9 cellular contexts compared by ENCODE assay signal in genomic region chr19:17860993-17861360, GRCh38. TPM values are rescaled to one million over a fixed set of nuclear protein-coding genes. Genes with fewer than 3 reads are reported as not detected.
A peak's percentile ranks its signal among the peaks of the same experiment; 100 is the strongest.
DNase-seq lines count a peak whose midpoint lies in the region; ATAC-seq and TF ChIP-seq lines count a peak whose summit lies in the region.
"Had no signal": no experiment of that assay in that cellular context is flagged by ENCODE, and none has a peak within 500 bp of the region (broad histone marks: within the 10 kb centered on the region; RNA-seq: fewer than 3 reads in every experiment).

No MANE protein-coding gene starts in this region.

- no peak for ATAC-seq in activated naive CD8-positive, alpha-beta T cell treated with anti-CD3 and anti-CD28 coated beads, Interleukin-2, amount 10 ng/mL, durations not matched to agents 7 days and 5 days (ENCODE audit: low read depth)
- ATAC-seq in left lung (no peak), left lobe of liver (no peak), GM21576 (IDR thresholded peaks at IDR 0.05; ENCODE audit: unreplicated experiment) (no peak)

- H3K4me1 ChIP-seq in left lung (peaks cover 11 to 47% of the 10 kb centered on the region in 2 donors), thyroid gland (peaks cover 46 to 53% of the 10 kb centered on the region in 2 donors)

- peaks cover 21% of the 10 kb centered on the region for H3K36me3 Mint-ChIP-seq in activated naive CD8-positive, alpha-beta T cell treated with anti-CD3 and anti-CD28 coated beads, Interleukin-2, amount 10 ng/mL, durations not matched to agents 7 days and 5 days

- POLR2A ChIA-PET in activated naive CD8-positive, alpha-beta T cell treated with anti-CD3 and anti-CD28 coated beads, Interleukin-2, amount 10 ng/mL, durations not matched to agents 7 days and 5 days (lab: Charles Lee): interaction anchor here (0.6 to 3.8 kb wide), 6 partner anchors 11 to 363 kb away, joined by 3 to 195 read pairs (median 18); partner anchors contain the start of genes CCDC124, JAK3 and SLC5A5

- no peaks in the 10 kb centered on the region for H3K9me3 ChIP-seq in left lung
- no peaks in the 10 kb centered on the region for H3K9me3 ChIP-seq in thyroid gland

- WGBS in thyroid gland, 2 donors: 50 to 53% methylated on average over 7 of the region's 7 CpGs

- no peaks in the 10 kb centered on the region for H3K9me3 Mint-ChIP-seq in activated naive CD8-positive, alpha-beta T cell treated with anti-CD3 and anti-CD28 coated beads, Interleukin-2, amount 10 ng/mL, durations not matched to agents 7 days and 5 days

- H3K4me3 ChIP-seq in left lung (peak overlapping the region; percentile 98 to 100), thyroid gland (replicated peaks in 1 of 3) (peak overlapping the region in 2 of 3 donors; percentile 80 to 92)

- peak overlapping the region; percentile 91 for H3K27ac Mint-ChIP-seq in activated naive CD8-positive, alpha-beta T cell treated with anti-CD3 and anti-CD28 coated beads, Interleukin-2, amount 10 ng/mL, durations not matched to agents 7 days and 5 days

- H3K4me3 Mint-ChIP-seq in activated naive CD8-positive, alpha-beta T cell treated with anti-CD3 and anti-CD28 coated beads, Interleukin-2, amount 10 ng/mL, durations not matched to agents 7 days and 5 days: peak overlapping the region; percentile 95

- peak overlapping the region in 1 of 2 donors; percentile 86 for H3K27ac ChIP-seq in left lung
- peak overlapping the region in 2 of 3 donors; percentile 84 to 94 for H3K27ac ChIP-seq in thyroid gland

- H3K36me3 ChIP-seq in left lung (peaks cover 9 to 44% of the 10 kb centered on the region in 2 donors), thyroid gland (peaks cover 24 to 30% of the 10 kb centered on the region in 2 donors)

- TF ChIP-seq POLR2A in thyroid gland (IDR thresholded peaks at IDR 0.05) (no peak), erythroblast (IDR thresholded peaks at IDR 0.05; ENCODE audit: low read length) (no peak)

- TF ChIP-seq CTCF in left lung (IDR thresholded peaks at IDR 0.05) (no peak), thyroid gland (IDR thresholded peaks at IDR 0.05) (no peak)

- no peaks in the 10 kb centered on the region for H3K27me3 Mint-ChIP-seq in activated naive CD8-positive, alpha-beta T cell treated with anti-CD3 and anti-CD28 coated beads, Interleukin-2, amount 10 ng/mL, durations not matched to agents 7 days and 5 days

- peaks cover 23% of the 10 kb centered on the region for H3K4me1 Mint-ChIP-seq in activated naive CD8-positive, alpha-beta T cell treated with anti-CD3 and anti-CD28 coated beads, Interleukin-2, amount 10 ng/mL, durations not matched to agents 7 days and 5 days

- DNase-seq in activated CD8-positive, alpha-beta memory T cell treated with anti-CD3 and anti-CD28 coated beads for 24 hours: peak; percentile 70
- no peak for DNase-seq in activated CD8-positive, alpha-beta memory T cell treated with anti-CD3 and anti-CD28 coated beads, Interleukin-2, amount 50 U/mL, for 4 hours
- DNase-seq in activated naive CD8-positive, alpha-beta T cell treated with anti-CD3 and anti-CD28 coated beads, Interleukin-2, amount 10 ng/mL, durations not matched to agents 7 days and 5 days: no peak
- DNase-seq in left lung (no peak), thyroid gland (no peak), left lobe of liver (ENCODE audit: low spot score) (no peak), erythroblast (lab: John Stamatoyannopoulos, UW) (no peak)

- intact Hi-C loops in left lung (cut with DNase I) (loop anchor here in 1 of 2 donors (10.0 kb wide), 2 partner anchors 64 to 134 kb away; no protein-coding TSS in a partner anchor), thyroid gland (cut with DNase I) (loop anchor here (5.0 kb wide), 2 partner anchors 136 to 196 kb away; no protein-coding TSS in a partner anchor)

- H3K27me3 ChIP-seq in left lung (no peaks in the 10 kb centered on the region), thyroid gland (no peaks in the 10 kb centered on the region)

RNA-seq across cellular contexts. Expression of gene RPL18A, which starts 1.3 kb away (rescaled TPM):
- 1,000 to 10,000 TPM; 2,260 to 2,272 TPM for total RNA-seq in activated naive CD8-positive, alpha-beta T cell treated with anti-CD3 and anti-CD28 coated beads, Interleukin-2, amount 10 ng/mL, durations not matched to agents 7 days and 5 days
- total RNA-seq in left lung (1,000 to 10,000 TPM; 1,438 to 1,592 TPM), thyroid gland (1,000 to 10,000 TPM in 2 of 4 donors, 100 to 1,000 TPM in 2; 718 to 1,678 (median 1,197) TPM), left lobe of liver (493 TPM)

RNA-seq across cellular contexts. Expression of gene SLC5A5, which starts 10.8 kb away (rescaled TPM):
- total RNA-seq in activated naive CD8-positive, alpha-beta T cell treated with anti-CD3 and anti-CD28 coated beads, Interleukin-2, amount 10 ng/mL, durations not matched to agents 7 days and 5 days: 1 to 10 TPM; 1.8 to 2.2 TPM
- total RNA-seq in left lung (under 1 TPM in 1 of 2 donors, not detected in 1; 0.55 TPM), thyroid gland (1 to 10 TPM in 3 of 4 donors, under 1 TPM in 1; 0.34 to 4.3 (median 2.6) TPM), left lobe of liver (not detected)
- total RNA-seq: dermis microvascular lymphatic vessel endothelial cell had no signal

RNA-seq across cellular contexts. Expression of gene JAK3, which starts 13.2 kb away (rescaled TPM):
- 100 to 1,000 TPM; 119 to 122 TPM for total RNA-seq in activated naive CD8-positive, alpha-beta T cell treated with anti-CD3 and anti-CD28 coated beads, Interleukin-2, amount 10 ng/mL, durations not matched to agents 7 days and 5 days
- total RNA-seq in left lung (10 to 100 TPM in 1 of 2 donors, 1 to 10 TPM in 1; 7.9 to 35.9 TPM), thyroid gland (10 to 100 TPM in 1 of 4 donors, 1 to 10 TPM in 3; 1.8 to 12.3 (median 5.2) TPM), left lobe of liver (1.2 TPM)

RNA-seq across cellular contexts. Expression of gene INSL3, which starts 39.7 kb away (rescaled TPM):
- 1 to 10 TPM; 1.6 to 2.9 TPM for total RNA-seq in activated naive CD8-positive, alpha-beta T cell treated with anti-CD3 and anti-CD28 coated beads, Interleukin-2, amount 10 ng/mL, durations not matched to agents 7 days and 5 days
- total RNA-seq in left lung (under 1 TPM in 1 of 2 donors, not detected in 1; 0.76 TPM), thyroid gland (under 1 TPM in 2 of 4 donors, not detected in 2; 0.89 to 0.94 TPM), left lobe of liver (not detected)
- total RNA-seq: dermis microvascular lymphatic vessel endothelial cell had no signal
